In genomic region chr6:46078294-46078693, GRCh38 we compare ENCODE assay signal across 7 cellular contexts.
"Had no signal": no experiment of that assay in that cellular context is flagged by ENCODE, and none has a peak within 500 bp of the region (broad histone marks: within the 10 kb centered on the region; RNA-seq: fewer than 3 reads in every experiment).

No MANE protein-coding gene starts in this region.

- H3K4me3 Mint-ChIP-seq: immature natural killer cell had no signal

- H3K9me3 Mint-ChIP-seq: immature natural killer cell had no signal

- H3K36me3 Mint-ChIP-seq: immature natural killer cell had no signal

- ATAC-seq: right cardiac atrium had no signal

- DNase-seq: activated gamma-delta T cell, immature natural killer cell, midbrain, posterior cingulate gyrus, right cardiac atrium, T1000, transverse colon had no signal

- H3K4me1 Mint-ChIP-seq: immature natural killer cell had no signal
